In the genomic region with DNA sequence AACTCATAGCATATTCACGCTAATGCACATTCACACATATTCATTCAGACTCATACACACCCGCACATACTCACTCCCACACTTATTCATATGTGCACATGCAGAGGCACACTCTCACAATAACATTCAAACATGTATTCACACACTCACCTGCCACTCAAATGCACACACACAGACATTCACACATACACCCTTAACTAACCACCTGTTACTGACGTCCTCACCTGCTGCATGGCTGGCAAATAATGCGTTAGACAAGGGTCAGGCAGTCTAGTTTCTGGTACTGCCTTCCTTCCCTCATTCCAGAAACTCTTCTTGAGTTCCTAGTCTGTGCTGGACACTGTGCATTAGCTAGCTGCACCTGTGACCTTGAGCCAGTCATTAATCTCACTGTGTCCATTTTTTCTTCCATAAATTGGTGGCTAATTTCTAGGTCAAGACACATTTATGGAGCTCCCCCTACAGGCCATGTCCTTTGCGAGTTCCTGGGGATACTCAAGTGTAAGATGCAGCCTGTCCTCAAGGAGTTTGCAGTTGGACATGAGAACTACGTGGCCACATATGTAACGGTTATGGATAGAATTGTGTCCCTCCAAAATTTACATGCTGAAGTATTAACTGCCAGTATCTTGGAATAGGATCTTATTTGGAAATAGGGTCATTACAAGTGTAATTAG, we compare ENCODE assay signal across 15 cellular contexts. TPM values are rescaled to one million over a fixed set of nuclear protein-coding genes. Genes with fewer than 3 reads are reported as not detected.
DNase-seq lines count a peak whose midpoint lies in the region; ATAC-seq, FAIRE-seq and TF ChIP-seq lines count a peak whose summit lies in the region.
"Had no signal": no experiment of that assay in that cellular context is flagged by ENCODE, and none has a peak within 500 bp of the region (broad histone marks: within the 10 kb centered on the region; RNA-seq: fewer than 3 reads in every experiment).

No MANE protein-coding gene starts in this region.

- H3K36me3 ChIP-seq in H1 (ENCODE audit: control insufficient read depth in 2 of 4, insufficient read depth in 4 of 4, low read length in 3 of 4) = no peaks in the 10 kb centered on the region
- H3K36me3 ChIP-seq: cardiac muscle cell, SJCRH30 had no signal

- H4K91ac ChIP-seq in H1 (replicated peaks; ENCODE audit: insufficient read length, low read length) = peak overlapping the region; percentile 16

- no peak overlapping the region for H3K4me2 ChIP-seq in H1 (ENCODE audit: insufficient read depth in 1 of 2, low read depth in 2 of 2, low read length in 2 of 2)

- no peak overlapping the region for H2AK5ac ChIP-seq in H1 (ENCODE audit: low read depth, low read length)

- H2BK120ac ChIP-seq in H1 (replicated peaks; ENCODE audit: low read depth, low read length) = no peak overlapping the region

- no peak overlapping the region for H2BK5ac ChIP-seq in H1 (ENCODE audit: low read depth, low read length)

- no peak overlapping the region for H2BK12ac ChIP-seq in H1 (ENCODE audit: low read depth, low read length)

- H3K9me3 ChIP-seq in H1 (ENCODE audit: insufficient read depth in 2 of 2, low read depth in 1 of 2, low read length in 1 of 2) = no peaks in the 10 kb centered on the region
- H3K9me3 ChIP-seq: SJCRH30 had no signal

- H2AFZ ChIP-seq in H1 (ENCODE audit: low read length) = no peak overlapping the region

- H4K5ac ChIP-seq in H1 (ENCODE audit: insufficient read length, low read depth, low read length) = no peak overlapping the region

- H2BK20ac ChIP-seq in H1 (ENCODE audit: low read length) = no peak overlapping the region

- no peak for TF ChIP-seq EP300 in H1 (IDR thresholded peaks at IDR 0.05; ENCODE audit: borderline replicate concordance in 1 of 2, low read depth in 2 of 2, low read length in 2 of 2)

- DNase-seq in ELR (ENCODE audit: low read depth) (peak; percentile 1), M059J (ENCODE audit: low read depth) (peak; percentile 3), H1 (ENCODE audit: low read depth in 1 of 2, low spot score in 2 of 2) (peak in 1 of 2 experiments; percentile 58), left cardiac atrium (no peak), NCI-H2081 treated with DMSO at 0.1 percent for 48 hours (lab: John Stamatoyannopoulos, UW) (no peak), frontal cortex (ENCODE audit: low spot score in 2 of 2) (no peak)
- DNase-seq: activated CD4-positive, CD25-positive, alpha-beta regulatory T cell treated with anti-CD3 and anti-CD28 coated beads, Interleukin-2, amount 50 U/mL, for 72 hours; kidney; NCI-H2029 treated with DMSO at 0.1 percent for 48 hours had no signal

- TF ChIP-seq RAD21 in H1 (IDR thresholded peaks at IDR 0.05 in 1 of 2, conservative IDR thresholded peaks at IDR 0.05 in 1 of 2; ENCODE audit: low read depth in 2 of 2, low read length in 2 of 2) = peak; percentile 68 to 71

- no peak overlapping the region for H3K4ac ChIP-seq in H1 (replicated peaks; ENCODE audit: insufficient read length, low read depth, low read length)

- H3K23me2 ChIP-seq in H1 (ENCODE audit: low read depth, low read length) = peaks cover 6% of the 10 kb centered on the region

- H3K79me1 ChIP-seq in H1 (ENCODE audit: low read depth, low read length) = no peaks in the 10 kb centered on the region

- peaks cover 3 to 8% (median 5%) of the 10 kb centered on the region in 4 experiments; a peak in 5 of 7 replicates for H3K4me1 ChIP-seq in H1 (replicated peaks in 1 of 4; ENCODE audit: control insufficient read depth in 3 of 4, insufficient read depth in 4 of 4, low read length in 3 of 4)
- H3K4me1 ChIP-seq: SJCRH30 had no signal

- no peaks in the 10 kb centered on the region for H3K27me3 ChIP-seq in H1 (replicated peaks in 1 of 4; ENCODE audit: control insufficient read depth in 3 of 4, extremely low read depth in 1 of 4, insufficient read depth in 3 of 4, low read length in 3 of 4)
- H3K27me3 ChIP-seq: cardiac muscle cell, SJCRH30 had no signal

- no peak overlapping the region for H3K27ac ChIP-seq in 22Rv1
- no peak overlapping the region for H3K27ac ChIP-seq in H1 (ENCODE audit: low read depth, low read length)
- H3K27ac ChIP-seq: cardiac muscle cell, SJCRH30 had no signal

- POLR2A ChIA-PET in H1 (lab: Charles Lee; ENCODE audit: partially characterized antibody) = no interaction called here

- peaks cover 0 to 1% of the 10 kb centered on the region in 2 experiments for H4K20me1 ChIP-seq in H1 (replicated peaks in 1 of 2; ENCODE audit: control insufficient read depth in 1 of 2, insufficient read depth in 2 of 2, low read length in 2 of 2)

- no peak overlapping the region for H3K56ac ChIP-seq in H1 (replicated peaks; ENCODE audit: insufficient read length, low read depth, low read length)

- no peak overlapping the region for H3K23ac ChIP-seq in H1 (ENCODE audit: insufficient read length)

- TF ChIP-seq CTCF in 22Rv1 (IDR thresholded peaks at IDR 0.05) (peak; percentile 29; the same call in 1 of the 2 replicates), H1 (IDR thresholded peaks at IDR 0.05; ENCODE audit: control extremely low read depth in 1 of 3, insufficient read depth in 1 of 3, low read depth in 1 of 3, low read length in 3 of 3) (peak; percentile 28 to 65 (median 57))

- ATAC-seq in HG03432 (IDR thresholded peaks at IDR 0.05; ENCODE audit: unreplicated experiment) (no peak), left cardiac atrium (no peak)

- TF ChIP-seq POLR2A in H1 (IDR thresholded peaks at IDR 0.05; ENCODE audit: control extremely low read depth in 1 of 2, low read depth in 2 of 2, low read length in 2 of 2) = no peak

- no peak overlapping the region for H4K8ac ChIP-seq in H1 (ENCODE audit: extremely low read depth, insufficient read depth, low read length)

- no peak overlapping the region for H3K4me3 ChIP-seq in H1 (ENCODE audit: extremely low read depth in 1 of 4, insufficient read depth in 2 of 4, low read depth in 3 of 4, low read length in 4 of 4)
- H3K4me3 ChIP-seq: cardiac muscle cell, SJCRH30 had no signal

- CTCF ChIA-PET in H1 (lab: Charles Lee; ENCODE audit: partially characterized antibody) = interaction anchor here (0.6 to 3.3 kb wide), 15 partner anchors 9 to 425 kb away, joined by 3 to 14 read pairs (median 3); a partner anchor contains a TSS

- no peak overlapping the region for H3K14ac ChIP-seq in H1 (ENCODE audit: insufficient read length)

- no peaks in the 10 kb centered on the region for H3K79me2 ChIP-seq in H1 (ENCODE audit: control insufficient read depth in 1 of 2, insufficient read depth in 2 of 2, low read length in 2 of 2)

- 89% methylated on average over 7 of the region's 7 CpGs; no CpG with 5 or more reads in 1 of the 2 experiments for WGBS in H1 (ENCODE audit: extremely low coverage in 1 of 2, insufficient coverage in 1 of 2, insufficient read length in 1 of 2, insufficient replicate concordance in 2 of 2, low coverage in 1 of 2, low lambda C conversion rate in 2 of 2, missing lambda C conversion rate in 1 of 2), 2 experiments

- H3K9ac ChIP-seq in H1 (replicated peaks in 1 of 4; ENCODE audit: extremely low read depth in 1 of 4, low read depth in 3 of 4, low read length in 3 of 4) = no peak overlapping the region

- FAIRE-seq in H1 (lab: Jason Lieb, UNC) (peak; percentile 7), frontal cortex (lab: Jason Lieb, UNC) (no peak)
- FAIRE-seq: GM18507, kidney had no signal

- no peak overlapping the region for H2BK15ac ChIP-seq in H1 (ENCODE audit: low read length)

- no peak overlapping the region for H3K18ac ChIP-seq in H1 (ENCODE audit: extremely low read depth, low read length)

- intact Hi-C loops in left cardiac atrium (cut with DNase I) = no loop called here

TF ChIP-seq in H1, 55 proteins besides CTCF, POLR2A, EP300 and RAD21 (continues in another document):
- TF ChIP-seq FOSL1 (IDR thresholded peaks at IDR 0.05; ENCODE audit: insufficient read depth, low read depth, low read length) (no peak), POLR2AphosphoS5 (IDR thresholded peaks at IDR 0.05; ENCODE audit: low read depth, low read length) (no peak), SP1 (IDR thresholded peaks at IDR 0.05; ENCODE audit: low read depth, low read length) (no peak), BRCA1 (IDR thresholded peaks at IDR 0.05; ENCODE audit: low read depth, low read length) (no peak), RXRA (IDR thresholded peaks at IDR 0.05; ENCODE audit: insufficient read depth, low read depth, low read length) (no peak), SP2 (IDR thresholded peaks at IDR 0.05; ENCODE audit: low read length) (no peak), SIRT6 (IDR thresholded peaks at IDR 0.05; ENCODE audit: low read length) (no peak), CBX8 (IDR thresholded peaks at IDR 0.05; ENCODE audit: borderline replicate concordance, low read depth, low read length) (no peak), KDM1A (IDR thresholded peaks at IDR 0.05; ENCODE audit: borderline replicate concordance, low read length) (0 out of 2 replicates have a peak, but pooled peaks have one; percentile 15), POU5F1 (IDR thresholded peaks at IDR 0.05; ENCODE audit: low read depth, low read length) (no peak), NANOG (IDR thresholded peaks at IDR 0.05; ENCODE audit: insufficient read depth, low read depth, low read length, poor library complexity, severe bottlenecking) (no peak)
- TF ChIP-seq, protein P1, sequence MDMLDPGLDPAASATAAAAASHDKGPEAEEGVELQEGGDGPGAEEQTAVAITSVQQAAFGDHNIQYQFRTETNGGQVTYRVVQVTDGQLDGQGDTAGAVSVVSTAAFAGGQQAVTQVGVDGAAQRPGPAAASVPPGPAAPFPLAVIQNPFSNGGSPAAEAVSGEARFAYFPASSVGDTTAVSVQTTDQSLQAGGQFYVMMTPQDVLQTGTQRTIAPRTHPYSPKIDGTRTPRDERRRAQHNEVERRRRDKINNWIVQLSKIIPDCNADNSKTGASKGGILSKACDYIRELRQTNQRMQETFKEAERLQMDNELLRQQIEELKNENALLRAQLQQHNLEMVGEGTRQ (IDR thresholded peaks at IDR 0.05; ENCODE audit: low read length) = peak; percentile 77
- TF ChIP-seq, protein P2, sequence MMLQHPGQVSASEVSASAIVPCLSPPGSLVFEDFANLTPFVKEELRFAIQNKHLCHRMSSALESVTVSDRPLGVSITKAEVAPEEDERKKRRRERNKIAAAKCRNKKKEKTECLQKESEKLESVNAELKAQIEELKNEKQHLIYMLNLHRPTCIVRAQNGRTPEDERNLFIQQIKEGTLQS (IDR thresholded peaks at IDR 0.05; ENCODE audit: insufficient read depth, low read depth, low read length) = no peak

RNA-seq across cellular contexts. Expression of a gene that starts 34.5 kb away (rescaled TPM):
- total RNA-seq in M059J (2014; rRNA removed; shearing (Covaris generic)) = not detected in 2 replicates
- total RNA-seq in H1 (2021; fragmentation: NEBNext Ultra II Directional; extraction: Animal tissue kit (Norgen Biotek cat#: 25700)) = 0.06 and 0.11 TPM in 2 replicates
- 0.20 and 0.33 TPM in 2 replicates for polyA plus RNA-seq in H1 (2011; rRNA removed)
- 0.10 TPM for polyA plus RNA-seq in H1 (2011; cell fraction: cytosol; rRNA removed)
- 0.39 TPM for polyA plus RNA-seq in H1 (2011; cell fraction: nucleus; rRNA removed)
- polyA plus RNA-seq in H1 (2012, experiment 1 of 2) = 0.30 to 0.90 TPM (median 0.61 TPM) in 4 replicates
- polyA plus RNA-seq in H1 (2012, experiment 2 of 2) = 0.10 TPM
- 0.26 TPM for polyA plus RNA-seq in H1 (2013, experiment 1 of 2)
- polyA plus RNA-seq in H1 (2013, experiment 2 of 2) = 0.22 TPM
- 0.28 and 0.63 TPM in 2 replicates for polyA minus RNA-seq in H1 (2011; rRNA and poly(A)+ RNA removed)
- not detected for polyA minus RNA-seq in H1 (2011; cell fraction: cytosol; rRNA and poly(A)+ RNA removed)
- not detected for polyA minus RNA-seq in H1 (2011; cell fraction: nucleus; rRNA and poly(A)+ RNA removed)
- total RNA-seq in left cardiac atrium = under 1 TPM; 0.13 to 0.65 TPM
- 51.8 TPM for total RNA-seq in frontal cortex
- total RNA-seq: CD4-positive, CD25-positive, alpha-beta regulatory T cell had no signal
- polyA plus RNA-seq: cardiac muscle cell; CD4-positive, CD25-positive, alpha-beta regulatory T cell had no signal

Comparison
In these comparisons a context has a peak if more than half of its experiments do, and no peak if none do; other contexts are left out.
1. DNase-seq: peak in ELR (single experiment) and M059J (single experiment); none in left cardiac atrium (single experiment), NCI-H2081 treated with DMSO at 0.1 percent for 48 hours (single experiment) and frontal cortex (0 of 2).
2. RNA of a gene that starts 34.5 kb away (total RNA-seq): 51.8 TPM in frontal cortex (single experiment); 0.13 to 0.65 TPM in left cardiac atrium, 0.06 to 0.11 TPM in H1 and not detected in M059J; every median in the first group is over 10 times any median in the second.